In the genomic region with DNA sequence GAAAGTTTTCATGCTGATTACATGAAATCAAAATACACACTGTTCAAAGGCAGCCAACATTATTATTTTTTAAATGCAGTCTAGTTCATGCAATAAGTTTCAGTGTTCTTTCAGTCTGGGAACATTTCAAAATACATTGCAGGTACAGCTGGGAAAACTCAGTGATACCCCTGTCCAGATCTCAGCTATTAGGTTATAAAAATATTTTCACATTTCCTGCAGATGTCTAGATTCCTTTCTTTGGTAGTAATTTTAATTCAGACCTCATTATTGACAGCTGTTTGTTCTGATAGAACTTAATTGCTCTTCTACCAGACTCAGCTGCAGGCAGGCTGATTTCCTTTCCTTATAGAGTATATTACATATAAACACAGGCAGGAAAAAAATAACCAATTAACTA, we compare ENCODE assay signal across 33 cellular contexts.
"Had no signal": no experiment of that assay in that cellular context is flagged by ENCODE, and none has a peak within 500 bp of the region (broad histone marks: within the 10 kb centered on the region; RNA-seq: fewer than 3 reads in every experiment).

No MANE protein-coding gene starts in this region.

- H3K4me1 Mint-ChIP-seq: activated B cell treated with CpG ODN at 0.5 μM for 24 hours; activated CD4-positive, alpha-beta memory T cell treated with anti-CD3 and anti-CD28 coated beads, Interleukin-2, amount 10 ng/mL, durations not matched to agents 7 days and 5 days; activated CD4-positive, alpha-beta T cell treated with anti-CD3 and anti-CD28 coated beads, Interleukin-2, amount 10 ng/mL, durations not matched to agents 7 days and 5 days; activated CD8-positive, alpha-beta memory T cell treated with anti-CD3 and anti-CD28 coated beads, Interleukin-2, amount 10 ng/mL, durations not matched to agents 7 days and 5 days; activated naive CD4-positive, alpha-beta T cell treated with anti-CD3 and anti-CD28 coated beads, Interleukin-2, amount 10 ng/mL, durations not matched to agents 7 days and 5 days; activated naive CD4-positive, alpha-beta T cell treated with anti-CD3 and anti-CD28 coated beads, Interleukin-2, amount 50 U/mL, for 24 hours; activated naive CD8-positive, alpha-beta T cell treated with anti-CD3 and anti-CD28 coated beads, Interleukin-2, amount 10 ng/mL, durations not matched to agents 7 days and 5 days; activated naive CD8-positive, alpha-beta T cell treated with anti-CD3 and anti-CD28 coated beads, Interleukin-2, amount 50 U/mL, for 24 hours; brain; central memory CD8-positive, alpha-beta T cell; T-cell had no signal

- ATAC-seq: activated CD8-positive, alpha-beta memory T cell treated with anti-CD3 and anti-CD28 coated beads, Interleukin-2, amount 10 ng/mL, durations not matched to agents 7 days and 5 days; activated CD8-positive, alpha-beta T cell treated with anti-CD3 and anti-CD28 coated beads, Interleukin-2, amount 10 ng/mL, durations not matched to agents 7 days and 5 days; activated naive CD8-positive, alpha-beta T cell treated with anti-CD3 and anti-CD28 coated beads, Interleukin-2, amount 50 U/mL, for 24 hours; T-cell had no signal

- H3K27me3 Mint-ChIP-seq: activated B cell treated with CpG ODN at 0.5 μM for 24 hours; activated CD4-positive, alpha-beta memory T cell treated with anti-CD3 and anti-CD28 coated beads, Interleukin-2, amount 10 ng/mL, durations not matched to agents 7 days and 5 days; activated CD4-positive, alpha-beta T cell treated with anti-CD3 and anti-CD28 coated beads, Interleukin-2, amount 10 ng/mL, durations not matched to agents 7 days and 5 days; activated CD8-positive, alpha-beta memory T cell treated with anti-CD3 and anti-CD28 coated beads, Interleukin-2, amount 10 ng/mL, durations not matched to agents 7 days and 5 days; activated naive CD4-positive, alpha-beta T cell treated with anti-CD3 and anti-CD28 coated beads, Interleukin-2, amount 10 ng/mL, durations not matched to agents 7 days and 5 days; activated naive CD4-positive, alpha-beta T cell treated with anti-CD3 and anti-CD28 coated beads, Interleukin-2, amount 50 U/mL, for 24 hours; activated naive CD8-positive, alpha-beta T cell; activated naive CD8-positive, alpha-beta T cell treated with anti-CD3 and anti-CD28 coated beads, Interleukin-2, amount 50 U/mL, for 24 hours; activated T-cell treated with anti-CD3 and anti-CD28 coated beads, Interleukin-2, amount 50 U/mL, for 24 hours; brain; central memory CD8-positive, alpha-beta T cell; T-cell had no signal

- H3K27ac Mint-ChIP-seq: activated B cell treated with CpG ODN at 0.5 μM for 24 hours; activated CD4-positive, alpha-beta memory T cell treated with anti-CD3 and anti-CD28 coated beads, Interleukin-2, amount 10 ng/mL, durations not matched to agents 7 days and 5 days; activated CD4-positive, alpha-beta T cell treated with anti-CD3 and anti-CD28 coated beads, Interleukin-2, amount 10 ng/mL, durations not matched to agents 7 days and 5 days; activated CD8-positive, alpha-beta memory T cell treated with anti-CD3 and anti-CD28 coated beads, Interleukin-2, amount 10 ng/mL, durations not matched to agents 7 days and 5 days; activated CD8-positive, alpha-beta T cell treated with anti-CD3 and anti-CD28 coated beads, Interleukin-2, amount 10 ng/mL, durations not matched to agents 7 days and 5 days; activated naive CD4-positive, alpha-beta T cell treated with anti-CD3 and anti-CD28 coated beads, Interleukin-2, amount 10 ng/mL, durations not matched to agents 7 days and 5 days; activated naive CD4-positive, alpha-beta T cell treated with anti-CD3 and anti-CD28 coated beads, Interleukin-2, amount 50 U/mL, for 24 hours; activated naive CD8-positive, alpha-beta T cell; activated naive CD8-positive, alpha-beta T cell treated with anti-CD3 and anti-CD28 coated beads, Interleukin-2, amount 10 ng/mL, durations not matched to agents 7 days and 5 days; activated naive CD8-positive, alpha-beta T cell treated with anti-CD3 and anti-CD28 coated beads, Interleukin-2, amount 50 U/mL, for 24 hours; activated T-cell treated with anti-CD3 and anti-CD28 coated beads, Interleukin-2, amount 50 U/mL, for 24 hours; activated T-helper 2 cell treated with anti-CD3 and anti-CD28 coated beads, Interferon-gamma antibody, Interleukin-2, Interleukin-4, amounts not matched to agents 10 μg/mL and 5 μg/mL and 100 μg/mL, durations not matched to agents 14 hours and 24 hours and 36 hours; brain; T-cell; T-helper 2 cell treated with Interferon-gamma antibody and Interleukin-4, amounts not matched to agents 5 μg/mL and 100 μg/mL, for 36 hours had no signal

- H3K4me3 ChIP-seq: ascending aorta, cardiac muscle cell had no signal

- H3K9me3 ChIP-seq: ascending aorta had no signal

- H3K4me3 Mint-ChIP-seq: activated B cell treated with CpG ODN at 0.5 μM for 24 hours; activated CD4-positive, alpha-beta memory T cell treated with anti-CD3 and anti-CD28 coated beads, Interleukin-2, amount 10 ng/mL, durations not matched to agents 7 days and 5 days; activated CD4-positive, alpha-beta T cell treated with anti-CD3 and anti-CD28 coated beads, Interleukin-2, amount 10 ng/mL, durations not matched to agents 7 days and 5 days; activated CD8-positive, alpha-beta memory T cell treated with anti-CD3 and anti-CD28 coated beads, Interleukin-2, amount 10 ng/mL, durations not matched to agents 7 days and 5 days; activated CD8-positive, alpha-beta T cell treated with anti-CD3 and anti-CD28 coated beads, Interleukin-2, amount 10 ng/mL, durations not matched to agents 7 days and 5 days; activated naive CD4-positive, alpha-beta T cell treated with anti-CD3 and anti-CD28 coated beads, Interleukin-2, amount 10 ng/mL, durations not matched to agents 7 days and 5 days; activated naive CD4-positive, alpha-beta T cell treated with anti-CD3 and anti-CD28 coated beads, Interleukin-2, amount 50 U/mL, for 24 hours; activated naive CD8-positive, alpha-beta T cell; activated naive CD8-positive, alpha-beta T cell treated with anti-CD3 and anti-CD28 coated beads, Interleukin-2, amount 10 ng/mL, durations not matched to agents 7 days and 5 days; activated naive CD8-positive, alpha-beta T cell treated with anti-CD3 and anti-CD28 coated beads, Interleukin-2, amount 50 U/mL, for 24 hours; activated T-cell treated with anti-CD3 and anti-CD28 coated beads, Interleukin-2, amount 50 U/mL, for 24 hours; brain; central memory CD8-positive, alpha-beta T cell; T-cell; T-helper 2 cell treated with Interferon-gamma antibody and Interleukin-4, amounts not matched to agents 5 μg/mL and 100 μg/mL, for 36 hours had no signal

- DNase-seq: activated B cell treated with CpG ODN at 0.5 μM for 24 hours; activated CD4-positive, alpha-beta memory T cell treated with anti-CD3 and anti-CD28 coated beads, Interleukin-2, amount 10 ng/mL, durations not matched to agents 7 days and 5 days; activated CD4-positive, alpha-beta T cell treated with anti-CD3 and anti-CD28 coated beads for 48 hours; activated CD4-positive, alpha-beta T cell treated with anti-CD3 and anti-CD28 coated beads, Interleukin-2, amount 10 ng/mL, durations not matched to agents 7 days and 5 days; activated CD4-positive, alpha-beta T cell treated with anti-CD3 and anti-CD28 coated beads, Interleukin-2, amount 50 U/mL, for 48 hours; activated CD4-positive, CD25-positive, alpha-beta regulatory T cell treated with anti-CD3 and anti-CD28 coated beads, Interleukin-2, amount 50 U/mL, for 72 hours; activated CD8-positive, alpha-beta memory T cell treated with anti-CD3 and anti-CD28 coated beads for 24 hours; activated CD8-positive, alpha-beta memory T cell treated with anti-CD3 and anti-CD28 coated beads, Interleukin-2, amount 10 ng/mL, durations not matched to agents 7 days and 5 days; activated CD8-positive, alpha-beta memory T cell treated with anti-CD3 and anti-CD28 coated beads, Interleukin-2, amount 50 U/mL, for 48 hours; activated CD8-positive, alpha-beta T cell treated with anti-CD3 and anti-CD28 coated beads, Interleukin-2, amount 10 ng/mL, durations not matched to agents 7 days and 5 days; activated effector memory CD4-positive, alpha-beta T cell treated with Interleukin-2 at 50 U/mL for 16 hours; activated gamma-delta T cell; activated naive CD4-positive, alpha-beta T cell treated with anti-CD3 and anti-CD28 coated beads, Interleukin-2, amount 10 ng/mL, durations not matched to agents 7 days and 5 days; activated naive CD4-positive, alpha-beta T cell treated with Interleukin-2 at 50 U/mL for 16 hours; activated naive CD8-positive, alpha-beta T cell treated with anti-CD3 and anti-CD28 coated beads, Interleukin-2, amount 10 ng/mL, durations not matched to agents 7 days and 5 days; activated naive CD8-positive, alpha-beta T cell treated with anti-CD3 and anti-CD28 coated beads, Interleukin-2, amount 50 U/mL, for 24 hours; activated T-cell treated with anti-CD3 and anti-CD28 coated beads, Interleukin-2, amount 50 U/mL, for 24 hours; activated T-cell treated with anti-CD3 and anti-CD28 coated beads, Interleukin-2, amount 50 U/mL, for 48 hours; amygdala; anterior cingulate cortex; caudate nucleus; cerebellar nuclear complex; T-cell; T-helper 2 cell; T-helper 9 cell had no signal

- H3K36me3 Mint-ChIP-seq: activated CD8-positive, alpha-beta memory T cell treated with anti-CD3 and anti-CD28 coated beads, Interleukin-2, amount 10 ng/mL, durations not matched to agents 7 days and 5 days; activated naive CD4-positive, alpha-beta T cell treated with anti-CD3 and anti-CD28 coated beads, Interleukin-2, amount 10 ng/mL, durations not matched to agents 7 days and 5 days; activated naive CD4-positive, alpha-beta T cell treated with anti-CD3 and anti-CD28 coated beads, Interleukin-2, amount 50 U/mL, for 24 hours; activated naive CD8-positive, alpha-beta T cell; activated naive CD8-positive, alpha-beta T cell treated with anti-CD3 and anti-CD28 coated beads, Interleukin-2, amount 10 ng/mL, durations not matched to agents 7 days and 5 days; T-cell had no signal
